In genomic region chr1:92968138-92969032, GRCh38 we compare ENCODE assay signal across 8 cellular contexts. TPM values are rescaled to one million over a fixed set of nuclear protein-coding genes. Genes with fewer than 3 reads are reported as not detected.
DNase-seq lines count a peak whose midpoint lies in the region; ATAC-seq lines count a peak whose summit lies in the region.

No MANE protein-coding gene starts in this region.

- POLR2A ChIA-PET in activated naive CD8-positive, alpha-beta T cell treated with anti-CD3 and anti-CD28 coated beads, Interleukin-2, amount 10 ng/mL, durations not matched to agents 7 days and 5 days (lab: Charles Lee): interaction anchor here (0.6 to 2.7 kb wide), 4 partner anchors 8 to 111 kb away, joined by 4 to 18 read pairs (median 7); no protein-coding TSS in a partner anchor

- H3K9me3 Mint-ChIP-seq in activated naive CD8-positive, alpha-beta T cell treated with anti-CD3 and anti-CD28 coated beads, Interleukin-2, amount 10 ng/mL, durations not matched to agents 7 days and 5 days: no peaks in the 10 kb centered on the region

- H3K27ac Mint-ChIP-seq in activated naive CD8-positive, alpha-beta T cell treated with anti-CD3 and anti-CD28 coated beads, Interleukin-2, amount 10 ng/mL, durations not matched to agents 7 days and 5 days: no peak overlapping the region

- no peak overlapping the region for H3K4me3 Mint-ChIP-seq in activated naive CD8-positive, alpha-beta T cell treated with anti-CD3 and anti-CD28 coated beads, Interleukin-2, amount 10 ng/mL, durations not matched to agents 7 days and 5 days

- peaks cover 3% of the 10 kb centered on the region for H3K36me3 Mint-ChIP-seq in activated naive CD8-positive, alpha-beta T cell treated with anti-CD3 and anti-CD28 coated beads, Interleukin-2, amount 10 ng/mL, durations not matched to agents 7 days and 5 days

- no peaks in the 10 kb centered on the region for H3K27me3 Mint-ChIP-seq in activated naive CD8-positive, alpha-beta T cell treated with anti-CD3 and anti-CD28 coated beads, Interleukin-2, amount 10 ng/mL, durations not matched to agents 7 days and 5 days

- DNase-seq in DMS53 (lab: John Stamatoyannopoulos, UW) (peak; percentile 84), myocyte (ENCODE audit: low read depth) (peak; percentile 55), NCI-H510A (lab: John Stamatoyannopoulos, UW) (no peak), epidermal melanocyte (ENCODE audit: insufficient read length, low spot score) (no peak)
- DNase-seq in activated naive CD8-positive, alpha-beta T cell treated with anti-CD3 and anti-CD28 coated beads, Interleukin-2, amount 10 ng/mL, durations not matched to agents 7 days and 5 days: no peak

- H3K4me1 Mint-ChIP-seq in activated naive CD8-positive, alpha-beta T cell treated with anti-CD3 and anti-CD28 coated beads, Interleukin-2, amount 10 ng/mL, durations not matched to agents 7 days and 5 days: peaks cover 24% of the 10 kb centered on the region

- peak; percentile 68 for ATAC-seq in GM18909 (IDR thresholded peaks at IDR 0.05; ENCODE audit: poor library complexity, unreplicated experiment)
- peak; percentile 44 for ATAC-seq in HG03558 (IDR thresholded peaks at IDR 0.05; ENCODE audit: extremely low read depth, unreplicated experiment)
- ATAC-seq in activated naive CD8-positive, alpha-beta T cell treated with anti-CD3 and anti-CD28 coated beads, Interleukin-2, amount 10 ng/mL, durations not matched to agents 7 days and 5 days (ENCODE audit: low read depth): peak; percentile 49
- ATAC-seq in GM19328 (IDR thresholded peaks at IDR 0.05; ENCODE audit: unreplicated experiment): no peak

RNA-seq across cellular contexts. Expression of gene DIPK1A, which starts 7.1 kb away (rescaled TPM):
- 10 to 100 TPM; 11.6 TPM for total RNA-seq in activated naive CD8-positive, alpha-beta T cell treated with anti-CD3 and anti-CD28 coated beads, Interleukin-2, amount 10 ng/mL, durations not matched to agents 7 days and 5 days
- total RNA-seq in myocyte: 28.4 and 28.5 TPM in 2 replicates
- 14.2 TPM for polyA plus RNA-seq in myocyte (2012)

Comparison
In these comparisons a context has a peak if more than half of its experiments do, and no peak if none do; other contexts are left out.
1. DNase-seq: peak in DMS53 (single experiment) and myocyte (single experiment); none in activated naive CD8-positive, alpha-beta T cell treated with anti-CD3 and anti-CD28 coated beads, Interleukin-2, amount 10 ng/mL, durations not matched to agents 7 days and 5 days (single experiment), NCI-H510A (single experiment) and epidermal melanocyte (single experiment).